Comparison of ENCODE assay signal across 37 cellular contexts in the genomic region with DNA sequence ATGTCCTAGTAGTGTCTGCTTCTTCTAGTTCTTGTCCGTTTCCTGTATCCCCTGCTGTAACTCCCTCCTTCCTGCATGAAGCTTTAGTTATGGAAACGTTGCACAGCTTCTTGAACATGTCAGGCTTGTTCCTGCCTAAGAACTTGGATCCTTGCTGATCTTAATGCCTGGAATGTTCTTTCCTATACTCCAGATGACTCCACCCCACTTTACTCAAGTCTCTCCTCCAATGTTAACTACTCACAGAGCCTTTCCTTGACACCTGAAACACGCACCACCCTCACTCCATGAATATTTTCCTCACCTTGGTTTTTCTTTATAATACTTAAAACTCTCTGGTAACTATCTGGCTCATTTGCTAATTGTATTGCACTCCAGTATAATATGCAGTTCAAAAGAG. TPM values are rescaled to one million over a fixed set of nuclear protein-coding genes. Genes with fewer than 3 reads are reported as not detected.
"Had no signal": no experiment of that assay in that cellular context is flagged by ENCODE, and none has a peak within 500 bp of the region (broad histone marks: within the 10 kb centered on the region; RNA-seq: fewer than 3 reads in every experiment).

No MANE protein-coding gene starts in this region.

- H3K9ac ChIP-seq: KMS-11 had no signal

- H3K36me3 ChIP-seq: MG63 had no signal

- DNase-seq: Karpas-422, Kasumi-1, KBM-7, KG1, MG63, MM.1S, MV-4-11, NCI-H1048, NCI-H1092, NCI-H1092 treated with DMSO at 0.1 percent for 48 hours, NCI-H1105, NCI-H1105 treated with DMSO at 0.1 percent for 48 hours, NCI-H1417, NCI-H1417 treated with DMSO at 0.1 percent for 48 hours, NCI-H1436, NCI-H1436 treated with DMSO at 0.1 percent for 48 hours, NCI-H146, NCI-H1694, NCI-H1694 treated with DMSO at 0.1 percent for 48 hours, NCI-H187, NCI-H187 treated with DMSO at 0.1 percent for 48 hours, NCI-H1930, NCI-H2029, NCI-H2029 treated with DMSO at 0.1 percent for 48 hours, NCI-H2081, NCI-H2081 treated with DMSO at 0.1 percent for 48 hours, NCI-H2107, NCI-H2171, NCI-H2171 treated with DMSO at 0.1 percent for 48 hours, NCI-H2227 treated with DMSO at 0.1 percent for 48 hours, NCI-H226, NCI-H345, NCI-H446, NCI-H446 treated with DMSO at 0.1 percent for 48 hours had no signal

- H3K4me2 ChIP-seq: KMS-11 had no signal

- H3K4me3 ChIP-seq: MG63 had no signal

- H3K27me3 ChIP-seq: MG63 had no signal

- H3K27ac ChIP-seq: KMS-11 had no signal

- H3K9me3 ChIP-seq: MG63 had no signal

RNA-seq across cellular contexts. Expression of a gene that starts 19.4 kb away (rescaled TPM):
- total RNA-seq: NCI-H460 had no signal

RNA-seq across cellular contexts. Expression of a gene that starts 46.2 kb away (rescaled TPM):
- total RNA-seq: LHCN-M2, NCI-H460 had no signal
